Comparison of ENCODE assay signal across 14 cellular contexts in genomic region chr10:113521482-113521795, GRCh38. TPM values are rescaled to one million over a fixed set of nuclear protein-coding genes. Genes with fewer than 3 reads are reported as not detected.
"Had no signal": no experiment of that assay in that cellular context is flagged by ENCODE, and none has a peak within 500 bp of the region (broad histone marks: within the 10 kb centered on the region; RNA-seq: fewer than 3 reads in every experiment).

No MANE protein-coding gene starts in this region.

- H3K4me3 ChIP-seq: dorsolateral prefrontal cortex, lung, spleen, testis, upper lobe of left lung had no signal

- H3K9me3 Mint-ChIP-seq: activated T-helper 1 cell treated with anti-CD3 and anti-CD28 coated beads, Interleukin-12 subunit alpha, Interleukin-12 subunit beta, Interleukin-2, Interleukin-4 antibody, amounts not matched to agents 30 ng/mL and 10 ng/mL and 1 ng/mL, durations not matched to agents 14 hours and 24 hours and 36 hours; stimulated activated memory B cell treated with anti-CD40 and anti-IgM and Interleukin-4, amounts not matched to agents 10 μg/mL and 1 μg/mL and 100 μg/mL, for 72 hours had no signal

- H3K27ac ChIP-seq: dorsolateral prefrontal cortex, epithelial cell of prostate, foreskin keratinocyte, spleen, testis, upper lobe of left lung had no signal

- H3K9me3 ChIP-seq: spleen, testis, upper lobe of left lung had no signal

- H3K27me3 ChIP-seq: foreskin keratinocyte, testis, upper lobe of left lung had no signal

- H3K4me1 Mint-ChIP-seq: activated CD4-positive, alpha-beta T cell treated with anti-CD3 and anti-CD28 coated beads for 36 hours; stimulated activated memory B cell treated with anti-CD40 and anti-IgM and Interleukin-4, amounts not matched to agents 10 μg/mL and 1 μg/mL and 100 μg/mL, for 72 hours had no signal

- H3K36me3 ChIP-seq: spleen, upper lobe of left lung had no signal

- DNase-seq: spleen; stimulated activated CD4-positive, alpha-beta T cell treated with anti-CD3 and anti-CD28 coated beads, Interleukin-4, amount 100 ng/mL, for 4 hours had no signal

- H3K27ac Mint-ChIP-seq: activated CD4-positive, alpha-beta T cell treated with anti-CD3 and anti-CD28 coated beads for 36 hours; activated naive CD8-positive, alpha-beta T cell; activated T-helper 1 cell treated with anti-CD3 and anti-CD28 coated beads, Interleukin-12 subunit alpha, Interleukin-12 subunit beta, Interleukin-2, Interleukin-4 antibody, amounts not matched to agents 30 ng/mL and 10 ng/mL and 1 ng/mL, durations not matched to agents 14 hours and 24 hours and 36 hours; stimulated activated memory B cell treated with anti-CD40 and anti-IgM and Interleukin-4, amounts not matched to agents 10 μg/mL and 1 μg/mL and 100 μg/mL, for 72 hours had no signal

- ATAC-seq: stimulated activated memory B cell treated with anti-CD40 and anti-IgM and Interleukin-4, amounts not matched to agents 10 μg/mL and 1 μg/mL and 100 μg/mL, for 72 hours had no signal

- H3K4me3 Mint-ChIP-seq: activated CD4-positive, alpha-beta T cell treated with anti-CD3 and anti-CD28 coated beads for 36 hours; activated naive CD8-positive, alpha-beta T cell; activated T-helper 1 cell treated with anti-CD3 and anti-CD28 coated beads, Interleukin-12 subunit alpha, Interleukin-12 subunit beta, Interleukin-2, Interleukin-4 antibody, amounts not matched to agents 30 ng/mL and 10 ng/mL and 1 ng/mL, durations not matched to agents 14 hours and 24 hours and 36 hours; stimulated activated memory B cell treated with anti-CD40 and anti-IgM and Interleukin-4, amounts not matched to agents 10 μg/mL and 1 μg/mL and 100 μg/mL, for 72 hours had no signal

- H3K4me1 ChIP-seq: foreskin keratinocyte had no signal

- H3K36me3 Mint-ChIP-seq: activated naive CD8-positive, alpha-beta T cell; stimulated activated memory B cell treated with anti-CD40 and anti-IgM and Interleukin-4, amounts not matched to agents 10 μg/mL and 1 μg/mL and 100 μg/mL, for 72 hours had no signal

RNA-seq across cellular contexts. Expression of gene HABP2, which starts 31.4 kb away (rescaled TPM):
- polyA plus RNA-seq: fibroblast of lung, foreskin keratinocyte, neural cell, spleen had no signal
